In genomic region chr22:46076651-46077339, GRCh38 we compare ENCODE assay signal across 8 cellular contexts.
DNase-seq lines count a peak whose midpoint lies in the region; ATAC-seq and TF ChIP-seq lines count a peak whose summit lies in the region.

No MANE protein-coding gene starts in this region.

- H3K36me3 ChIP-seq in BLaER1 = peaks cover 40% of the 10 kb centered on the region
- peaks cover 43% of the 10 kb centered on the region for H3K36me3 ChIP-seq in fibroblast of lung (ENCODE audit: control insufficient read depth, insufficient read depth, low read length)

- no peak overlapping the region for H3K4me3 ChIP-seq in BLaER1
- peak overlapping the region; percentile 81 to 99 (median 91) for H3K4me3 ChIP-seq in fibroblast of lung (replicated peaks in 1 of 4; ENCODE audit: control extremely low read depth in 1 of 4, insufficient read depth in 1 of 4, low read depth in 3 of 4, low read length in 4 of 4)

- POLR2A ChIA-PET in T-cell (lab: Charles Lee) = no interaction called here

- H4K20me1 ChIP-seq in BLaER1 = peaks cover 100% of the 10 kb centered on the region
- no peaks in the 10 kb centered on the region for H4K20me1 ChIP-seq in fibroblast of lung (ENCODE audit: control insufficient read depth, extremely low read depth, insufficient read depth, low read length)

- H3K9ac ChIP-seq in BLaER1 (peak overlapping the region; percentile 6; the same call in 1 of the 2 replicates), fibroblast of lung (ENCODE audit: insufficient read depth, low read length) (peak overlapping the region; percentile 87)

- H3K27me3 ChIP-seq in BLaER1 (peaks cover 63% of the 10 kb centered on the region), fibroblast of lung (ENCODE audit: control insufficient read depth, insufficient read depth, low read length) (no peaks in the 10 kb centered on the region)

- H3K27ac Mint-ChIP-seq in osteocyte (ENCODE audit: unreplicated experiment) (peak overlapping the region; percentile 80), T-cell (peak overlapping the region in 1 of 2 donors; percentile 27)

- CTCF ChIA-PET in T-cell (lab: Charles Lee) = interaction anchor here in 1 of 2 donors (0.6 kb wide), 1 partner anchor 61 kb away, joined by 4 read pairs; no protein-coding TSS in a partner anchor

- peaks cover 100% of the 10 kb centered on the region for H3K79me2 ChIP-seq in fibroblast of lung (ENCODE audit: control insufficient read depth, insufficient read depth, low read length)

- H3K4me1 Mint-ChIP-seq in osteocyte (ENCODE audit: unreplicated experiment) (peaks cover 68% of the 10 kb centered on the region), T-cell (peaks cover 34 to 54% (median 34%) of the 10 kb centered on the region in 3 donors)

- H2AFZ ChIP-seq in fibroblast of lung (ENCODE audit: low read length) = no peak overlapping the region

- H3K9me3 Mint-ChIP-seq in osteocyte (ENCODE audit: unreplicated experiment) (no peaks in the 10 kb centered on the region), T-cell (no peaks in the 10 kb centered on the region)

- H3K4me3 Mint-ChIP-seq in osteocyte (ENCODE audit: unreplicated experiment) (peak overlapping the region; percentile 89), T-cell (no peak overlapping the region)

- H3K4me2 ChIP-seq in BLaER1 (no peak overlapping the region), fibroblast of lung (ENCODE audit: extremely low read depth, insufficient read depth, low read length) (peak overlapping the region; percentile 97)

- H3K36me3 Mint-ChIP-seq in osteocyte (ENCODE audit: unreplicated experiment) = peaks cover 44% of the 10 kb centered on the region
- H3K36me3 Mint-ChIP-seq in T-cell = no peaks in the 10 kb centered on the region

- H3K27me3 Mint-ChIP-seq in osteocyte (ENCODE audit: unreplicated experiment) (no peaks in the 10 kb centered on the region), T-cell (no peaks in the 10 kb centered on the region)

- H3K9me3 ChIP-seq in BLaER1 (no peaks in the 10 kb centered on the region), fibroblast of lung (ENCODE audit: control insufficient read depth, insufficient read depth, low read depth, low read length) (no peaks in the 10 kb centered on the region)

- no peak for ATAC-seq in T-cell (replicated peaks in 1 of 4)

- peaks cover 41% of the 10 kb centered on the region for H3K4me1 ChIP-seq in BLaER1
- peaks cover 11% of the 10 kb centered on the region for H3K4me1 ChIP-seq in fibroblast of lung (ENCODE audit: control insufficient read depth, extremely low read depth, insufficient read depth, low read length)

- 0 out of 2 replicates have a peak overlapping the region, but pooled peaks have one; percentile 9 for H3K27ac ChIP-seq in BLaER1
- H3K27ac ChIP-seq in fibroblast of lung (ENCODE audit: insufficient read depth, low read length) = peak overlapping the region; percentile 97

- no peak for TF ChIP-seq CTCF in fibroblast of lung (conservative IDR thresholded peaks at IDR 0.05 in 1 of 2, IDR thresholded peaks at IDR 0.05 in 1 of 2; ENCODE audit: low read depth in 1 of 2, low read length in 2 of 2)
- no peak for TF ChIP-seq CTCF in osteocyte (IDR thresholded peaks at IDR 0.05)

- DNase-seq in RPMI7951 (ENCODE audit: low read depth) = peak; percentile 80
- DNase-seq in fibroblast of lung (ENCODE audit: low read depth in 2 of 2) = peak; percentile 81 to 86
- no peak for DNase-seq in osteocyte (ENCODE audit: extremely low spot score, unreplicated experiment)
- no peak for DNase-seq in NCI-H2029 treated with DMSO at 0.1 percent for 48 hours (lab: John Stamatoyannopoulos, UW)
- no peak for DNase-seq in T-cell
- DNase-seq in T-helper 9 cell = no peak
- DNase-seq in Kasumi-1 (lab: John Stamatoyannopoulos, UW) = no peak

Comparison
In these comparisons a context has a peak if more than half of its experiments do, and no peak if none do; other contexts are left out.
1. DNase-seq: peak in RPMI7951 (single experiment) and fibroblast of lung (2 of 2); none in osteocyte (single experiment), NCI-H2029 treated with DMSO at 0.1 percent for 48 hours (single experiment), T-cell (0 of 34), T-helper 9 cell (single experiment) and Kasumi-1 (0 of 2).